8 cellular contexts compared by ENCODE assay signal in the genomic region with DNA sequence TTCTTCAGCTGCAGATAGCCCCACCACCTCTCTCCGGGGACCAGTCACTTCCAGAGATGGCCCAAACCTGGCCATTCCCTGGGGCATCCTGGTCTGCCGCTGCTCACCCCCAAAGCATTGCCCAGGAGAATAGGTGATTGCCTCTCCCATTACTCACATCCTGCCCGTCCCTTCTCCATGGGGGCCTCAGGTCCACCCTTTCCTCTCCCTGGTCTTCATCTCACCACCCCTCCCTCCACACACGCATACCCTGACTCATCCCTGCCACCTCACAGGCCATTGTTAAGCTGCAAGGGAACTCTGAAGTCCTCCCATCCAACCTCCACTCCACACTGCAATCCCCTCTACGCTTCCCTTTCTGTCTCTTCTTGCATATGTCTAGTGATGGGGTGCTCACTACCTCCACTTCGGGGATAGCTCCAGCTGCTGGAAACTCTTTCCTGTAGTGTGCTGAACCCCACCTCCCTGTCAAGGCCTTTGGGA. TPM values are rescaled to one million over a fixed set of nuclear protein-coding genes. Genes with fewer than 3 reads are reported as not detected.
DNase-seq lines count a peak whose midpoint lies in the region; ATAC-seq and TF ChIP-seq lines count a peak whose summit lies in the region.

A gene with protein sequence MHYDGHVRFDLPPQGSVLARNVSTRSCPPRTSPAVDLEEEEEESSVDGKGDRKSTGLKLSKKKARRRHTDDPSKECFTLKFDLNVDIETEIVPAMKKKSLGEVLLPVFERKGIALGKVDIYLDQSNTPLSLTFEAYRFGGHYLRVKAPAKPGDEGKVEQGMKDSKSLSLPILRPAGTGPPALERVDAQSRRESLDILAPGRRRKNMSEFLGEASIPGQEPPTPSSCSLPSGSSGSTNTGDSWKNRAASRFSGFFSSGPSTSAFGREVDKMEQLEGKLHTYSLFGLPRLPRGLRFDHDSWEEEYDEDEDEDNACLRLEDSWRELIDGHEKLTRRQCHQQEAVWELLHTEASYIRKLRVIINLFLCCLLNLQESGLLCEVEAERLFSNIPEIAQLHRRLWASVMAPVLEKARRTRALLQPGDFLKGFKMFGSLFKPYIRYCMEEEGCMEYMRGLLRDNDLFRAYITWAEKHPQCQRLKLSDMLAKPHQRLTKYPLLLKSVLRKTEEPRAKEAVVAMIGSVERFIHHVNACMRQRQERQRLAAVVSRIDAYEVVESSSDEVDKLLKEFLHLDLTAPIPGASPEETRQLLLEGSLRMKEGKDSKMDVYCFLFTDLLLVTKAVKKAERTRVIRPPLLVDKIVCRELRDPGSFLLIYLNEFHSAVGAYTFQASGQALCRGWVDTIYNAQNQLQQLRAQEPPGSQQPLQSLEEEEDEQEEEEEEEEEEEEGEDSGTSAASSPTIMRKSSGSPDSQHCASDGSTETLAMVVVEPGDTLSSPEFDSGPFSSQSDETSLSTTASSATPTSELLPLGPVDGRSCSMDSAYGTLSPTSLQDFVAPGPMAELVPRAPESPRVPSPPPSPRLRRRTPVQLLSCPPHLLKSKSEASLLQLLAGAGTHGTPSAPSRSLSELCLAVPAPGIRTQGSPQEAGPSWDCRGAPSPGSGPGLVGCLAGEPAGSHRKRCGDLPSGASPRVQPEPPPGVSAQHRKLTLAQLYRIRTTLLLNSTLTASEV (minus strand): TSS at position 188 of the 483 bp plus-strand sequence. CDS start 14,096 bp downstream, outside the sequence.

- ATAC-seq in gastroesophageal sphincter (no peak), GM21528 (IDR thresholded peaks at IDR 0.05; ENCODE audit: low FRiP score, unreplicated experiment) (no peak)

- H3K4me1 Mint-ChIP-seq in osteocyte (ENCODE audit: unreplicated experiment) = peaks cover 63% of the 10 kb centered on the region

- H3K4me1 ChIP-seq in gastroesophageal sphincter = peaks cover 0 to 48% (median 17%) of the 10 kb centered on the region in 3 donors

- H3K4me3 ChIP-seq in HFF-Myc (replicated peaks; ENCODE audit: low read depth, low read length) (peak within 1 kb of the TSS; percentile 87), WI38 (ENCODE audit: low read depth, low read length) (peak within 1 kb of the TSS; percentile 66), gastroesophageal sphincter (peak within 1 kb of the TSS; percentile 39 to 70)

- peak; percentile 30 for DNase-seq in HFF-Myc (ENCODE audit: extremely low read depth, low read depth)
- no peak for DNase-seq in osteocyte (ENCODE audit: extremely low spot score, unreplicated experiment)
- no peak for DNase-seq in NCI-H1105 (lab: John Stamatoyannopoulos, UW)
- DNase-seq in GM10266 (ENCODE audit: extremely low spot score) = no peak
- no peak for DNase-seq in effector CD4-positive, alpha-beta T cell

- no peak for TF ChIP-seq EP300 in gastroesophageal sphincter (IDR thresholded peaks at IDR 0.05)

- no peaks in the 10 kb centered on the region for H3K9me3 ChIP-seq in gastroesophageal sphincter

- no peaks in the 10 kb centered on the region for H3K27me3 Mint-ChIP-seq in osteocyte (ENCODE audit: unreplicated experiment)

- TF ChIP-seq CTCF in HFF-Myc (IDR thresholded peaks at IDR 0.05; ENCODE audit: low read depth, low read length, missing control alignments) (no peak), WI38 (IDR thresholded peaks at IDR 0.05; ENCODE audit: low read depth, low read length) (no peak), gastroesophageal sphincter (IDR thresholded peaks at IDR 0.05) (no peak), osteocyte (IDR thresholded peaks at IDR 0.05) (no peak), GM10266 (IDR thresholded peaks at IDR 0.05; ENCODE audit: control insufficient read depth, insufficient read depth, low read depth, missing control alignments) (no peak)

- no peaks in the 10 kb centered on the region for H3K36me3 ChIP-seq in gastroesophageal sphincter

- H3K9me3 Mint-ChIP-seq in osteocyte (ENCODE audit: unreplicated experiment) = no peaks in the 10 kb centered on the region

- H3K27me3 ChIP-seq in gastroesophageal sphincter = peaks cover 12% of the 10 kb centered on the region

- peak within 1 kb of the TSS; percentile 78 for H3K4me3 Mint-ChIP-seq in osteocyte (ENCODE audit: unreplicated experiment)

- 37 to 100% methylated on average over 1 to 3 of the region's 6 CpGs for WGBS in gastroesophageal sphincter (ENCODE audit: low coverage in 1 of 2), 2 donors

- no peak for TF ChIP-seq POLR2A in gastroesophageal sphincter (IDR thresholded peaks at IDR 0.05)

- H3K27ac ChIP-seq in gastroesophageal sphincter = peak within 1 kb of the TSS in 3 of 4 donors; percentile 77 to 83 (median 82)

- H3K36me3 Mint-ChIP-seq in osteocyte (ENCODE audit: unreplicated experiment) = no peaks in the 10 kb centered on the region

- peak within 1 kb of the TSS; percentile 91 for H3K27ac Mint-ChIP-seq in osteocyte (ENCODE audit: unreplicated experiment)

RNA-seq across cellular contexts. Expression of the gene that starts here (rescaled TPM):
- 10 to 100 TPM in 3 of 4 donors, 1 to 10 TPM in 1; 8.6 to 14.0 (median 11.4) TPM for total RNA-seq in gastroesophageal sphincter
- total RNA-seq in osteocyte = 33.0 and 34.9 TPM in 2 replicates
